In genomic region chr10:44991571-44991970, GRCh38 we compare ENCODE assay signal across 11 cellular contexts. TPM values are rescaled to one million over a fixed set of nuclear protein-coding genes. Genes with fewer than 3 reads are reported as not detected.
DNase-seq lines count a peak whose midpoint lies in the region; TF ChIP-seq lines count a peak whose summit lies in the region.
"Had no signal": no experiment of that assay in that cellular context is flagged by ENCODE, and none has a peak within 500 bp of the region (broad histone marks: within the 10 kb centered on the region; RNA-seq: fewer than 3 reads in every experiment).

No MANE protein-coding gene starts in this region.

- intact Hi-C loops in ascending aorta (cut with DNase I) (no loop called here), left ventricle myocardium inferior (cut with micrococcal nuclease) (no loop called here), sigmoid colon (cut with DNase I) (no loop called here)

- no peaks in the 10 kb centered on the region for H3K79me2 ChIP-seq in hepatocyte

- DNase-seq in ascending aorta (ENCODE audit: low spot score in 2 of 2) (peak in 1 of 2 donors; percentile 58), left ventricle myocardium inferior (no peak), sigmoid colon (peak; percentile 73), NCI-H345 (lab: John Stamatoyannopoulos, UW) (no peak), hepatocyte (ENCODE audit: low spot score) (no peak)
- DNase-seq in activated CD4-positive, alpha-beta T cell treated with anti-CD3 and anti-CD28 coated beads for 48 hours: no peak
- DNase-seq: activated CD4-positive, alpha-beta T cell treated with anti-CD3 and anti-CD28 coated beads for 36 hours; activated T-cell treated with anti-CD3 and anti-CD28 coated beads, Interleukin-2, amount 50 U/mL, for 72 hours; NCI-H1092; SHP77; stimulated activated CD4-positive, alpha-beta T cell treated with anti-CD3 and anti-CD28 coated beads, Interleukin-12 subunit alpha, Interleukin-12 subunit beta, amount 100 ng/mL, for 4 hours had no signal

- H3K4me3 ChIP-seq in ascending aorta: no peak overlapping the region
- no peak overlapping the region for H3K4me3 ChIP-seq in left ventricle myocardium inferior
- H3K4me3 ChIP-seq in sigmoid colon: no peak overlapping the region
- no peak overlapping the region for H3K4me3 ChIP-seq in hepatocyte

- H3K4me1 ChIP-seq in ascending aorta: peaks cover 32 to 59% of the 10 kb centered on the region in 2 donors
- H3K4me1 ChIP-seq in left ventricle myocardium inferior: peaks cover 85% of the 10 kb centered on the region
- H3K4me1 ChIP-seq in sigmoid colon: peaks cover 0 to 41% (median 20%) of the 10 kb centered on the region in 4 donors
- H3K4me1 ChIP-seq in hepatocyte (ENCODE audit: insufficient read depth): peaks cover 17% of the 10 kb centered on the region

- H4K20me1 ChIP-seq in hepatocyte (ENCODE audit: insufficient read depth, poor library complexity, severe bottlenecking): no peaks in the 10 kb centered on the region

- 79 to 82% methylated on average over 5 of the region's 5 CpGs for WGBS in sigmoid colon, 2 donors
- whole genome bisulfite sequencing in hepatocyte (ENCODE audit: low lambda C conversion rate, missing lambda C conversion rate): 86% methylated on average over 5 of the region's 5 CpGs

- no peak for TF ChIP-seq POLR2A in sigmoid colon (IDR thresholded peaks at IDR 0.05)

- no peak for TF ChIP-seq CTCF in ascending aorta (IDR thresholded peaks at IDR 0.05)
- no peak for TF ChIP-seq CTCF in left ventricle myocardium inferior (IDR thresholded peaks at IDR 0.05; ENCODE audit: borderline replicate concordance)
- TF ChIP-seq CTCF in sigmoid colon (IDR thresholded peaks at IDR 0.05): no peak
- no peak for TF ChIP-seq CTCF in hepatocyte (IDR thresholded peaks at IDR 0.05; ENCODE audit: poor library complexity)

- H3K36me3 ChIP-seq in ascending aorta (no peaks in the 10 kb centered on the region), left ventricle myocardium inferior (peaks cover 70% of the 10 kb centered on the region), sigmoid colon (peaks cover 0 to 47% (median 10%) of the 10 kb centered on the region in 4 donors), hepatocyte (replicated peaks; ENCODE audit: insufficient read depth, low read depth) (no peaks in the 10 kb centered on the region)

- H3K4me2 ChIP-seq in hepatocyte: no peak overlapping the region

- H3K9me3 ChIP-seq in ascending aorta (no peaks in the 10 kb centered on the region), left ventricle myocardium inferior (replicated peaks) (no peaks in the 10 kb centered on the region), sigmoid colon (no peaks in the 10 kb centered on the region), hepatocyte (ENCODE audit: low read depth) (no peaks in the 10 kb centered on the region)

- TF ChIP-seq EP300 in sigmoid colon (IDR thresholded peaks at IDR 0.05): no peak

- no peaks in the 10 kb centered on the region for H3K9me2 ChIP-seq in hepatocyte (replicated peaks; ENCODE audit: insufficient read depth)

- H3K27ac ChIP-seq in ascending aorta (peak overlapping the region; percentile 72 to 93), left ventricle myocardium inferior (replicated peaks) (peak overlapping the region; percentile 97), sigmoid colon (peak overlapping the region; percentile 27 to 54 (median 38)), hepatocyte (no peak overlapping the region)

- H3K27me3 ChIP-seq in ascending aorta: no peaks in the 10 kb centered on the region
- no peaks in the 10 kb centered on the region for H3K27me3 ChIP-seq in left ventricle myocardium inferior (ENCODE audit: low read depth)
- H3K27me3 ChIP-seq in sigmoid colon: no peaks in the 10 kb centered on the region
- H3K27me3 ChIP-seq in hepatocyte: no peaks in the 10 kb centered on the region

- no peak overlapping the region for H2AFZ ChIP-seq in hepatocyte

RNA-seq across cellular contexts. Expression of gene ZNF22, which starts 9.2 kb away (rescaled TPM):
- total RNA-seq in ascending aorta: 1.6 TPM
- total RNA-seq in left ventricle myocardium inferior: 14.2 TPM
- total RNA-seq in sigmoid colon: 10 to 100 TPM; 18.3 to 29.9 (median 24.0) TPM
- polyA plus RNA-seq in sigmoid colon: 10 to 100 TPM; 12.9 to 16.8 (median 13.5) TPM
- 32.2 and 41.7 TPM in 2 replicates for total RNA-seq in hepatocyte
- polyA plus RNA-seq in hepatocyte: 20.5 and 25.9 TPM in 2 replicates

RNA-seq across cellular contexts. Expression of gene DEPP1, which starts 13.0 kb away (rescaled TPM):
- 309 TPM for total RNA-seq in ascending aorta
- total RNA-seq in left ventricle myocardium inferior: 27.5 TPM
- 100 to 1,000 TPM in 1 of 4 donors, 10 to 100 TPM in 3; 47.8 to 294 (median 54.7) TPM for total RNA-seq in sigmoid colon
- 10 to 100 TPM; 16.0 to 58.3 (median 53.6) TPM for polyA plus RNA-seq in sigmoid colon
- total RNA-seq in hepatocyte: 24.0 and 30.6 TPM in 2 replicates
- polyA plus RNA-seq in hepatocyte: 45.6 and 54.7 TPM in 2 replicates

RNA-seq across cellular contexts. Expression of gene RASSF4, which starts 32.0 kb away (rescaled TPM):
- total RNA-seq in ascending aorta: 40.0 TPM
- total RNA-seq in left ventricle myocardium inferior: 103 TPM
- 10 to 100 TPM; 23.2 to 61.7 (median 45.2) TPM for total RNA-seq in sigmoid colon
- 10 to 100 TPM in 2 of 3 donors, 1 to 10 TPM in 1; 7.8 to 23.2 (median 13.6) TPM for polyA plus RNA-seq in sigmoid colon
- total RNA-seq in hepatocyte: 19.2 and 23.5 TPM in 2 replicates
- 20.1 and 26.8 TPM in 2 replicates for polyA plus RNA-seq in hepatocyte
